2 cellular contexts compared by ENCODE assay signal in genomic region chr12:24039113-24039525, GRCh38.
TF ChIP-seq lines count a peak whose summit lies in the region.

No MANE protein-coding gene starts in this region.

TF ChIP-seq in endothelial cell of umbilical vein, 7 proteins besides CTCF, POLR2A, EP300 and RAD21 (continued from another document):
- TF ChIP-seq MAX (IDR thresholded peaks at IDR 0.05; ENCODE audit: insufficient read depth, insufficient read length) (no peak), MYC (IDR thresholded peaks at IDR 0.05; ENCODE audit: low read depth, low read length) (no peak)

TF ChIP-seq in liver, 16 proteins besides CTCF, POLR2A, EP300 and RAD21 (continued from another document):
- peak; percentile 50 for TF ChIP-seq MAX (IDR thresholded peaks at IDR 0.05)
- peak; percentile 75 for TF ChIP-seq ZBTB33 (IDR thresholded peaks at IDR 0.05)
- TF ChIP-seq REST (IDR thresholded peaks at IDR 0.05), result peak; percentile 45
- TF ChIP-seq JUND (IDR thresholded peaks at IDR 0.05), result peak; percentile 85 to 90
- peak; percentile 14 for TF ChIP-seq YY1 (IDR thresholded peaks at IDR 0.05)
- peak; percentile 46 for TF ChIP-seq TAF1 (conservative IDR thresholded peaks at IDR 0.05)
- peak; percentile 92 for TF ChIP-seq FOXA2 (IDR thresholded peaks at IDR 0.05)
- TF ChIP-seq FOXA1 (IDR thresholded peaks at IDR 0.05), result peak; percentile 81
